10 cellular contexts compared by ENCODE assay signal in genomic region chr20:34675561-34675960, GRCh38. TPM values are rescaled to one million over a fixed set of nuclear protein-coding genes. Genes with fewer than 3 reads are reported as not detected.
DNase-seq lines count a peak whose midpoint lies in the region; ATAC-seq and TF ChIP-seq lines count a peak whose summit lies in the region.
"Had no signal": no experiment of that assay in that cellular context is flagged by ENCODE, and none has a peak within 500 bp of the region (broad histone marks: within the 10 kb centered on the region; RNA-seq: fewer than 3 reads in every experiment).

No MANE protein-coding gene starts in this region.

- WGBS in HUES64: 82% methylated on average over 3 of the region's 3 CpGs
- WGBS in stomach, 5 donors: 20 to 28% (median 21%) methylated on average over 3 of the region's 3 CpGs

- H3K27me3 ChIP-seq in CD8-positive, alpha-beta memory T cell (ENCODE audit: insufficient read depth, low read length, poor library complexity, severe bottlenecking): no peaks in the 10 kb centered on the region
- H3K27me3 ChIP-seq in HUES64 (ENCODE audit: insufficient read depth, low read length) (no peaks in the 10 kb centered on the region), stomach (no peaks in the 10 kb centered on the region)

- H3K9me3 Mint-ChIP-seq in CD8-positive, alpha-beta memory T cell: peaks cover 0 to 2% (median 0%) of the 10 kb centered on the region in 5 donors
- H3K9me3 Mint-ChIP-seq in activated T-helper 2 cell treated with anti-CD3 and anti-CD28 coated beads, Interferon-gamma antibody, Interleukin-2, Interleukin-4, amounts not matched to agents 10 μg/mL and 5 μg/mL and 100 μg/mL, durations not matched to agents 14 hours and 24 hours and 36 hours: no peaks in the 10 kb centered on the region
- H3K9me3 Mint-ChIP-seq in naive B cell: no peaks in the 10 kb centered on the region
- H3K9me3 Mint-ChIP-seq: T-helper 2 cell treated with Interferon-gamma antibody and Interleukin-4, amounts not matched to agents 5 μg/mL and 100 μg/mL, for 36 hours had no signal

- intact Hi-C loops in activated T-helper 2 cell treated with anti-CD3 and anti-CD28 coated beads, Interferon-gamma antibody, Interleukin-2, Interleukin-4, amounts not matched to agents 10 μg/mL and 5 μg/mL and 100 μg/mL, durations not matched to agents 14 hours and 24 hours and 36 hours (cut with micrococcal nuclease): loop anchor here (5.0 to 10.0 kb wide), 3 partner anchors 59 to 363 kb away; partner anchors contain the start of gene DYNLRB1
- intact Hi-C loops in stomach (cut with DNase I; ENCODE audit: low total_unique reads): no loop called here

- POLR2A ChIA-PET in CD8-positive, alpha-beta memory T cell (lab: Charles Lee): no interaction called here

- no peaks in the 10 kb centered on the region for H3K9me3 ChIP-seq in CD8-positive, alpha-beta memory T cell (ENCODE audit: low read length)
- H3K9me3 ChIP-seq in HUES64 (ENCODE audit: insufficient read depth, low read depth, low read length) (no peaks in the 10 kb centered on the region), stomach (no peaks in the 10 kb centered on the region)

- no peak for TF ChIP-seq CTCF in stomach (IDR thresholded peaks at IDR 0.05)

- no peak for ATAC-seq in naive B cell (ENCODE audit: low read depth in 2 of 2)

- peaks cover 0 to 6% (median 3%) of the 10 kb centered on the region in 3 donors for H3K36me3 Mint-ChIP-seq in CD8-positive, alpha-beta memory T cell
- H3K36me3 Mint-ChIP-seq in activated T-helper 2 cell treated with anti-CD3 and anti-CD28 coated beads, Interferon-gamma antibody, Interleukin-2, Interleukin-4, amounts not matched to agents 10 μg/mL and 5 μg/mL and 100 μg/mL, durations not matched to agents 14 hours and 24 hours and 36 hours (ENCODE audit: low read depth): no peaks in the 10 kb centered on the region
- no peaks in the 10 kb centered on the region for H3K36me3 Mint-ChIP-seq in naive B cell

- no peaks in the 10 kb centered on the region for H3K27me3 Mint-ChIP-seq in CD8-positive, alpha-beta memory T cell
- H3K27me3 Mint-ChIP-seq in activated T-helper 2 cell treated with anti-CD3 and anti-CD28 coated beads, Interferon-gamma antibody, Interleukin-2, Interleukin-4, amounts not matched to agents 10 μg/mL and 5 μg/mL and 100 μg/mL, durations not matched to agents 14 hours and 24 hours and 36 hours (ENCODE audit: low read depth): no peaks in the 10 kb centered on the region
- no peaks in the 10 kb centered on the region for H3K27me3 Mint-ChIP-seq in naive B cell

- peaks cover 15 to 29% (median 17%) of the 10 kb centered on the region in 3 donors for H3K4me1 Mint-ChIP-seq in CD8-positive, alpha-beta memory T cell
- peaks cover 17% of the 10 kb centered on the region for H3K4me1 Mint-ChIP-seq in activated T-helper 2 cell treated with anti-CD3 and anti-CD28 coated beads, Interferon-gamma antibody, Interleukin-2, Interleukin-4, amounts not matched to agents 10 μg/mL and 5 μg/mL and 100 μg/mL, durations not matched to agents 14 hours and 24 hours and 36 hours (ENCODE audit: low read depth)
- peaks cover 13 to 19% (median 16%) of the 10 kb centered on the region in 3 donors for H3K4me1 Mint-ChIP-seq in naive B cell

- H3K9ac ChIP-seq in HUES64 (ENCODE audit: low read depth, low read length): no peak overlapping the region

- no peak for TF ChIP-seq POLR2A in stomach (IDR thresholded peaks at IDR 0.05)

- no peak overlapping the region for H3K27ac ChIP-seq in CD8-positive, alpha-beta memory T cell (ENCODE audit: low read depth, low read length)
- no peak overlapping the region for H3K27ac ChIP-seq in HUES64 (ENCODE audit: low read depth, low read length)
- no peak overlapping the region for H3K27ac ChIP-seq in stomach

- H3K27ac Mint-ChIP-seq in CD8-positive, alpha-beta memory T cell: peak overlapping the region in 6 of 8 donors; percentile 21 to 97 (median 92)
- no peak overlapping the region for H3K27ac Mint-ChIP-seq in activated T-helper 2 cell treated with anti-CD3 and anti-CD28 coated beads, Interferon-gamma antibody, Interleukin-2, Interleukin-4, amounts not matched to agents 10 μg/mL and 5 μg/mL and 100 μg/mL, durations not matched to agents 14 hours and 24 hours and 36 hours
- H3K27ac Mint-ChIP-seq in naive B cell: peak overlapping the region in 1 of 6 donors; percentile 89

- H3K4me3 ChIP-seq in CD8-positive, alpha-beta memory T cell (ENCODE audit: low read length): no peak overlapping the region
- peak overlapping the region; percentile 78 for H3K4me3 ChIP-seq in HUES64 (ENCODE audit: low read length)
- H3K4me3 ChIP-seq in stomach: peak overlapping the region in 1 of 4 donors; percentile 99

- DNase-seq in CD8-positive, alpha-beta memory T cell: no peak
- no peak for DNase-seq in activated T-helper 2 cell treated with anti-CD3 and anti-CD28 coated beads, Interferon-gamma antibody, Interleukin-2, Interleukin-4, amounts not matched to agents 10 μg/mL and 5 μg/mL and 100 μg/mL, durations not matched to agents 14 hours and 24 hours and 36 hours (ENCODE audit: low spot score)
- DNase-seq in naive B cell: no peak
- DNase-seq in GM19238 (ENCODE audit: insufficient read length, low spot score): no peak
- no peak for DNase-seq in iPS-NIHi11 (ENCODE audit: low spot score)
- DNase-seq in stomach: no peak
- no peak for DNase-seq in activated naive CD4-positive, alpha-beta T cell treated with Interleukin-2 at 50 U/mL for 16 hours
- DNase-seq: activated effector memory CD4-positive, alpha-beta T cell treated with Interleukin-2 at 50 U/mL for 16 hours had no signal

- peaks cover 15% of the 10 kb centered on the region for H3K4me1 ChIP-seq in CD8-positive, alpha-beta memory T cell (ENCODE audit: insufficient read depth, low read length)
- no peaks in the 10 kb centered on the region for H3K4me1 ChIP-seq in HUES64 (ENCODE audit: insufficient read depth, low read length)
- peaks cover 3 to 19% (median 18%) of the 10 kb centered on the region in 4 donors for H3K4me1 ChIP-seq in stomach

- H3K4me3 Mint-ChIP-seq in CD8-positive, alpha-beta memory T cell: peak overlapping the region in 4 of 7 donors; percentile 97 to 99 (median 98)
- H3K4me3 Mint-ChIP-seq in activated T-helper 2 cell treated with anti-CD3 and anti-CD28 coated beads, Interferon-gamma antibody, Interleukin-2, Interleukin-4, amounts not matched to agents 10 μg/mL and 5 μg/mL and 100 μg/mL, durations not matched to agents 14 hours and 24 hours and 36 hours (ENCODE audit: low read depth): peak overlapping the region; percentile 27
- peak overlapping the region in 7 of 8 donors; percentile 12 to 99 (median 98) for H3K4me3 Mint-ChIP-seq in naive B cell

- no peaks in the 10 kb centered on the region for H3K36me3 ChIP-seq in CD8-positive, alpha-beta memory T cell (ENCODE audit: insufficient read depth, low read length)
- H3K36me3 ChIP-seq in HUES64 (ENCODE audit: insufficient read depth, low read length): no peaks in the 10 kb centered on the region
- no peaks in the 10 kb centered on the region for H3K36me3 ChIP-seq in stomach

- CTCF ChIA-PET in CD8-positive, alpha-beta memory T cell (lab: Charles Lee): interaction anchor here (1.9 kb wide), 1 partner anchor 363 kb away, joined by 7 read pairs; no protein-coding TSS in a partner anchor

- no peak for TF ChIP-seq EP300 in stomach (IDR thresholded peaks at IDR 0.05)

RNA-seq across cellular contexts. Expression of gene PIGU, which starts 1.3 kb away (rescaled TPM):
- 10 to 100 TPM; 24.9 to 26.3 TPM for total RNA-seq in CD8-positive, alpha-beta memory T cell
- 33.0 TPM for polyA plus RNA-seq in CD8-positive, alpha-beta memory T cell
- 30.6 TPM for polyA plus RNA-seq in HUES64 (2013, experiment 1 of 2)
- polyA plus RNA-seq in HUES64 (2013, experiment 2 of 2): 36.8 TPM
- 24.9 and 25.7 TPM in 2 replicates for total RNA-seq in activated T-helper 2 cell treated with anti-CD3 and anti-CD28 coated beads, Interferon-gamma antibody, Interleukin-2, Interleukin-4, amounts not matched to agents 10 μg/mL and 5 μg/mL and 100 μg/mL, durations not matched to agents 14 hours and 24 hours and 36 hours
- polyA plus RNA-seq in naive B cell (ENCODE audit: low read depth in 6 of 6) (10 to 100 TPM; 14.4 to 24.3 (median 22.5) TPM), stomach (10 to 100 TPM in 2 of 3 donors, 1 to 10 TPM in 1; 7.0 to 21.3 (median 10.9) TPM)
- total RNA-seq in stomach: 10 to 100 TPM in 2 of 5 donors, 1 to 10 TPM in 2, under 1 TPM in 1; 0.45 to 15.6 (median 9.7) TPM

RNA-seq across cellular contexts. Expression of gene TP53INP2, which starts 28.6 kb away (rescaled TPM):
- total RNA-seq in CD8-positive, alpha-beta memory T cell: 1 to 10 TPM; 3.5 to 3.6 TPM
- 1.1 TPM for polyA plus RNA-seq in CD8-positive, alpha-beta memory T cell
- 4.1 TPM for polyA plus RNA-seq in HUES64 (2013, experiment 1 of 2)
- 4.4 TPM for polyA plus RNA-seq in HUES64 (2013, experiment 2 of 2)
- 4.8 and 5.5 TPM in 2 replicates for total RNA-seq in activated T-helper 2 cell treated with anti-CD3 and anti-CD28 coated beads, Interferon-gamma antibody, Interleukin-2, Interleukin-4, amounts not matched to agents 10 μg/mL and 5 μg/mL and 100 μg/mL, durations not matched to agents 14 hours and 24 hours and 36 hours
- 1 to 10 TPM in 4 of 6 donors, under 1 TPM in 2; 0.57 to 1.7 (median 1.2) TPM for polyA plus RNA-seq in naive B cell (ENCODE audit: low read depth in 6 of 6)
- total RNA-seq in stomach: 10 to 100 TPM in 4 of 5 donors, 1 to 10 TPM in 1; 8.4 to 63.1 (median 28.0) TPM
- 10 to 100 TPM; 11.6 to 28.0 (median 25.0) TPM for polyA plus RNA-seq in stomach

Comparison
In these comparisons a context has a peak if more than half of its experiments do, and no peak if none do; other contexts are left out.
1. H3K4me3 Mint-ChIP-seq: peak in every context shown above with its lines; median percentile 98 in CD8-positive, alpha-beta memory T cell; 98 in naive B cell; 27 in activated T-helper 2 cell treated with anti-CD3 and anti-CD28 coated beads, Interferon-gamma antibody, Interleukin-2, Interleukin-4, amounts not matched to agents 10 μg/mL and 5 μg/mL and 100 μg/mL, durations not matched to agents 14 hours and 24 hours and 36 hours.